In the genomic region with DNA sequence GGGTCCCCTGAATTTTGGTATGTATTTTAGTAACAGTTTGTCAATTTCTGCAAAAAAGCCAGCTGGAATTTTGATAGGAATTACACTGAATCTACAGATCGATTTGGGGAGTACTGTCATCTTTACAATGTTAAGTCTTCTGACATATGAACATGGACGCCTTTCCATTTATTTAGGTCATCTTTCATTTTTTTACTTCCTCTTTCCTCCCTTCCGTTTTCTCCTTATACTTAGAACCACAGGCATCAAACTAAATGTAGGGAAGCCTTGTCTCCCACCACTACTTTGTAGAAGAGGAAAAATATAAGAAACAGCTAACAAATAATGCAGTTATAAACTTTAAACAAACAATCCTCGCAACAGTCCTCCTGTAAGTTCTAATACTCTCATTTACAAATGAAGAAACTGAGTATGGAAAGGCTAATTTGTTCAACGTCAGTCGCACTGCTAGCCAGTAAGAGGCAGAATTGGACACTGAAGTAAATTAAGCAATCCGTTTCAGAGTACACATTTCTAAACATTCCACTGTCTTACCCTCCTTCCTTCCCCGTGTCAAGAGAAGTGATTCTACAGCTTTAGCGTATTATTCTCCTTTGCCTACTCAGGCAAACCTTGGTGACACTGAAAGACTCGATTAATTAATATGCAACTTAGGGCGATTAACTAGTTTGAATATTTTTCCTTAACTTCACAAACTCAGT, we compare ENCODE assay signal across 9 cellular contexts. TPM values are rescaled to one million over a fixed set of nuclear protein-coding genes. Genes with fewer than 3 reads are reported as not detected.
DNase-seq lines count a peak whose midpoint lies in the region; ATAC-seq and TF ChIP-seq lines count a peak whose summit lies in the region.
"Had no signal": no experiment of that assay in that cellular context is flagged by ENCODE, and none has a peak within 500 bp of the region (broad histone marks: within the 10 kb centered on the region; RNA-seq: fewer than 3 reads in every experiment).

No MANE protein-coding gene starts in this region.

- no peaks in the 10 kb centered on the region for H3K9me3 ChIP-seq in CD4-positive, CD25-positive, alpha-beta regulatory T cell (ENCODE audit: control insufficient read depth in 2 of 2, low read length in 2 of 2)
- no peaks in the 10 kb centered on the region for H3K9me3 ChIP-seq in OCI-LY7 (ENCODE audit: low read length)
- H3K9me3 ChIP-seq in lower lobe of right lung: no peaks in the 10 kb centered on the region

- peaks cover 4% of the 10 kb centered on the region for H3K36me3 ChIP-seq in CD4-positive, CD25-positive, alpha-beta regulatory T cell (ENCODE audit: control insufficient read depth, insufficient read depth, low read length)
- peaks cover 62% of the 10 kb centered on the region for H3K36me3 ChIP-seq in OCI-LY7 (ENCODE audit: insufficient read depth, low read length)
- H3K36me3 ChIP-seq in lower lobe of right lung: peaks cover 9% of the 10 kb centered on the region
- H3K36me3 ChIP-seq in H7 (replicated peaks; ENCODE audit: control insufficient read depth, insufficient read depth, low read length): no peaks in the 10 kb centered on the region; the same call in 1 of the 2 replicates

- H3K79me2 ChIP-seq in OCI-LY7 (ENCODE audit: insufficient read depth, low read depth, low read length): peaks cover 99% of the 10 kb centered on the region

- no peak for DNase-seq in CD4-positive, CD25-positive, alpha-beta regulatory T cell
- DNase-seq in OCI-LY7 (ENCODE audit: low spot score) (no peak), lower lobe of right lung (no peak), H7 (no peak), NCI-H345 (lab: John Stamatoyannopoulos, UW) (no peak)
- no peak for DNase-seq in stimulated activated naive CD4-positive, alpha-beta T cell treated with Interleukin-2 at 50 U/mL for 16 hours (lab: John Stamatoyannopoulos, UW)
- DNase-seq: activated T-cell treated with anti-CD3 and anti-CD28 coated beads, Interleukin-2, amount 50 U/mL, for 4 hours; central memory CD4-positive, alpha-beta T cell; NCI-H69 had no signal

- no peaks in the 10 kb centered on the region for H3K27me3 ChIP-seq in CD4-positive, CD25-positive, alpha-beta regulatory T cell (ENCODE audit: control insufficient read depth, insufficient read depth, low read length)
- H3K27me3 ChIP-seq in lower lobe of right lung (ENCODE audit: low read depth): no peaks in the 10 kb centered on the region
- no peaks in the 10 kb centered on the region for H3K27me3 ChIP-seq in H7 (ENCODE audit: control insufficient read depth, insufficient read depth, low read length)

- H3K4me1 Mint-ChIP-seq in CD4-positive, CD25-positive, alpha-beta regulatory T cell: peaks cover 15 to 83% (median 42%) of the 10 kb centered on the region in 4 donors

- no peak overlapping the region for H2AFZ ChIP-seq in OCI-LY7 (ENCODE audit: low read length)

- CTCF ChIA-PET in OCI-LY7 (lab: Charles Lee; ENCODE audit: unreplicated experiment): no interaction called here

- peaks cover 7% of the 10 kb centered on the region for H3K36me3 Mint-ChIP-seq in CD4-positive, CD25-positive, alpha-beta regulatory T cell

- peak overlapping the region; percentile 7; the same call in 1 of the 2 replicates for H3K4me2 ChIP-seq in OCI-LY7 (ENCODE audit: low read length)

- intact Hi-C loops in OCI-LY7 (cut with micrococcal nuclease; ENCODE audit: unreplicated experiment) (no loop called here), lower lobe of right lung (cut with DNase I) (no loop called here)

- no peak for ATAC-seq in CD4-positive, CD25-positive, alpha-beta regulatory T cell (ENCODE audit: low read depth in 2 of 2)
- ATAC-seq in lower lobe of right lung: peak; percentile 55 to 68
- ATAC-seq: activated T-cell treated with anti-CD3 and anti-CD28 coated beads, Interleukin-2, amount 50 U/mL, for 4 hours had no signal

- TF ChIP-seq CTCF in OCI-LY7 (conservative IDR thresholded peaks at IDR 0.05; ENCODE audit: low read length) (no peak), lower lobe of right lung (IDR thresholded peaks at IDR 0.05) (no peak)

- peak overlapping the region in 2 of 3 donors; percentile 4 to 9 for H3K27ac Mint-ChIP-seq in CD4-positive, CD25-positive, alpha-beta regulatory T cell

- POLR2A ChIA-PET in OCI-LY7 (lab: Charles Lee): interaction anchor here (0.6 kb wide), 1 partner anchor 43 kb away, joined by 3 read pairs; a partner anchor contains a TSS

- no peaks in the 10 kb centered on the region for H3K9me3 Mint-ChIP-seq in CD4-positive, CD25-positive, alpha-beta regulatory T cell
- H3K9me3 Mint-ChIP-seq: activated T-cell treated with anti-CD3 and anti-CD28 coated beads, Interleukin-2, amount 50 U/mL, for 4 hours had no signal

- H3K4me1 ChIP-seq in CD4-positive, CD25-positive, alpha-beta regulatory T cell (ENCODE audit: control insufficient read depth, insufficient read depth, low read length, poor library complexity, severe bottlenecking): peaks cover 38% of the 10 kb centered on the region
- H3K4me1 ChIP-seq in OCI-LY7 (ENCODE audit: insufficient read depth, low read length, poor library complexity, severe bottlenecking) (peaks cover 26% of the 10 kb centered on the region), lower lobe of right lung (peaks cover 77% of the 10 kb centered on the region)

- peak overlapping the region; percentile 26 for H3K4me3 ChIP-seq in CD4-positive, CD25-positive, alpha-beta regulatory T cell (ENCODE audit: low read depth, low read length)
- H3K4me3 ChIP-seq in OCI-LY7 (ENCODE audit: low read depth, low read length, poor library complexity, severe bottlenecking) (no peak overlapping the region), lower lobe of right lung (no peak overlapping the region), H7 (ENCODE audit: insufficient read depth, low read depth, low read length) (no peak overlapping the region)

- peaks cover 12% of the 10 kb centered on the region; the same call in 1 of the 2 replicates for H4K20me1 ChIP-seq in OCI-LY7 (ENCODE audit: insufficient read depth, low read length)

- no peak overlapping the region for H3K27ac ChIP-seq in CD4-positive, CD25-positive, alpha-beta regulatory T cell (ENCODE audit: insufficient read depth, low read length, poor library complexity, severe bottlenecking)
- H3K27ac ChIP-seq in OCI-LY7 (ENCODE audit: low read depth, low read length, poor library complexity, severe bottlenecking): no peak overlapping the region
- peak overlapping the region; percentile 48 for H3K27ac ChIP-seq in lower lobe of right lung

- H3K27me3 Mint-ChIP-seq in CD4-positive, CD25-positive, alpha-beta regulatory T cell: no peaks in the 10 kb centered on the region

- H3K4me3 Mint-ChIP-seq in CD4-positive, CD25-positive, alpha-beta regulatory T cell: peak overlapping the region in 3 of 4 donors; percentile 0 to 35 (median 21)
- H3K4me3 Mint-ChIP-seq: activated T-cell treated with anti-CD3 and anti-CD28 coated beads, Interleukin-2, amount 50 U/mL, for 4 hours had no signal

- H3K9me2 ChIP-seq in OCI-LY7 (ENCODE audit: insufficient read depth, low read length): no peaks in the 10 kb centered on the region

- BruUV-seq in OCI-LY7 (replicated peaks; lab: Mats Ljungman, UMichigan): no TSS peak

RNA-seq across cellular contexts. Expression of a gene that starts 25.6 kb away (rescaled TPM):
- 319 TPM for total RNA-seq in CD4-positive, CD25-positive, alpha-beta regulatory T cell
- 100 to 1,000 TPM; 602 to 818 (median 680) TPM for polyA plus RNA-seq in CD4-positive, CD25-positive, alpha-beta regulatory T cell
- total RNA-seq in OCI-LY7 (2014; rRNA removed; shearing (Covaris generic)): 218 and 219 TPM in 2 replicates
- total RNA-seq in OCI-LY7 (2022): 373 and 403 TPM in 2 replicates
- total RNA-seq in lower lobe of right lung: 601 TPM
- 377 and 386 TPM in 2 replicates for total RNA-seq in H7 (2014; rRNA removed; shearing (Covaris generic))

RNA-seq across cellular contexts. Expression of a gene that starts 26.0 kb away (rescaled TPM):
- total RNA-seq in CD4-positive, CD25-positive, alpha-beta regulatory T cell: 27.6 TPM
- polyA plus RNA-seq in CD4-positive, CD25-positive, alpha-beta regulatory T cell: 10 to 100 TPM; 33.5 to 39.7 (median 34.1) TPM
- total RNA-seq in OCI-LY7 (2014; rRNA removed; shearing (Covaris generic)): 15.8 and 17.9 TPM in 2 replicates
- 35.3 and 37.7 TPM in 2 replicates for total RNA-seq in OCI-LY7 (2022)
- total RNA-seq in lower lobe of right lung: 38.8 TPM
- 5.8 and 10.9 TPM in 2 replicates for total RNA-seq in H7 (2014; rRNA removed; shearing (Covaris generic))

RNA-seq across cellular contexts. Expression of a gene that starts 28.1 kb away (rescaled TPM):
- total RNA-seq in CD4-positive, CD25-positive, alpha-beta regulatory T cell: 74.1 TPM
- 100 to 1,000 TPM; 238 to 304 (median 244) TPM for polyA plus RNA-seq in CD4-positive, CD25-positive, alpha-beta regulatory T cell
- 77.6 and 82.3 TPM in 2 replicates for total RNA-seq in OCI-LY7 (2014; rRNA removed; shearing (Covaris generic))
- total RNA-seq in OCI-LY7 (2022) (119 and 148 TPM in 2 replicates), lower lobe of right lung (450 TPM)
- total RNA-seq in H7 (2014; rRNA removed; shearing (Covaris generic)): 222 and 298 TPM in 2 replicates

RNA-seq across cellular contexts. Expression of a gene that starts 36.1 kb away (rescaled TPM):
- 13.3 TPM for total RNA-seq in CD4-positive, CD25-positive, alpha-beta regulatory T cell
- polyA plus RNA-seq in CD4-positive, CD25-positive, alpha-beta regulatory T cell: 1 to 10 TPM in 1 of 4 donors, under 1 TPM in 3; 0.29 to 1.1 (median 0.54) TPM
- total RNA-seq in OCI-LY7 (2014; rRNA removed; shearing (Covaris generic)): 5.3 and 5.4 TPM in 2 replicates
- total RNA-seq in OCI-LY7 (2022) (6.0 and 7.8 TPM in 2 replicates), lower lobe of right lung (8.4 TPM)
- 48.1 and 60.4 TPM in 2 replicates for total RNA-seq in H7 (2014; rRNA removed; shearing (Covaris generic))

RNA-seq across cellular contexts. Expression of a gene that starts 42.9 kb away (rescaled TPM):
- total RNA-seq in CD4-positive, CD25-positive, alpha-beta regulatory T cell: 18.7 TPM
- polyA plus RNA-seq in CD4-positive, CD25-positive, alpha-beta regulatory T cell: 1 to 10 TPM; 7.2 to 9.2 (median 8.4) TPM
- total RNA-seq in OCI-LY7 (2014; rRNA removed; shearing (Covaris generic)): 8.3 and 15.4 TPM in 2 replicates
- total RNA-seq in OCI-LY7 (2022) (23.2 and 27.3 TPM in 2 replicates), lower lobe of right lung (22.1 TPM)
- 5.2 and 5.7 TPM in 2 replicates for total RNA-seq in H7 (2014; rRNA removed; shearing (Covaris generic))

Comparison
In these comparisons a context has a peak if more than half of its experiments do, and no peak if none do; other contexts are left out.
1. ATAC-seq: peak in lower lobe of right lung (2 of 2); none in CD4-positive, CD25-positive, alpha-beta regulatory T cell (0 of 2).